In the genomic region with DNA sequence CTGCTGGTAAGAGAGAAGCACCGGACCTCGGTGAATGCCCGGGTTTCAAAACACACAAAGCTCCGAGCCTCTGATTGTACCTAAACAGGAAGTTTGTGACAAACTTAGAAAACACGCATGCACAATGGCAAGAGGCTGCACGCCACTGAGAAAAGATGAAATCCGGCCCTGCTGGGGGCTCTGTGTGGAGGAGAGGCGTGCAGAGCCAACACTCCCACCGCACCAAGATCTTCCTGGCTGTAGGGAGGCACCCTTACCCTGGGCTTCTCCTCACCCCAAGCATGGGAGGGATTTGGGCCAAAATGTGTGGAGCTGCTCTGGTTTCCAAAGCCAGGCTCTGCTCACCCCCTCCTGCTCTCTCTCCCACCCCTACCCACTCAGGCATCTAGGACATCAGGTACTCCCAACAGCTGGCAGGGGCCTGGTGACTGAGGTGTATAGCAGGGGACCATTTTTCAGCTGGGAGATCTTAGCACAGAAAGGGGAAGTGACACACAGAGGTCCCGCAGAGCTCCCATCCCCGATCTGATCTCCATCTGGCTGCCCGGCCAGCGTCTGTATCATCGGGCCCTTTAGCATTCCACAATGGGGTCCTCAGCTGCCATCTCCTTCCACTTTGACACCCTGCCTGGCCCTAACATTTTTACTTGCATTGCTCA, we compare ENCODE assay signal across 8 cellular contexts.
A peak's percentile ranks its signal among the peaks of the same experiment; 100 is the strongest.
DNase-seq lines count a peak whose midpoint lies in the region; ATAC-seq, FAIRE-seq and TF ChIP-seq lines count a peak whose summit lies in the region.

No MANE protein-coding gene starts in this region.

- no peaks in the 10 kb centered on the region for H4K20me1 ChIP-seq in MM.1S (ENCODE audit: insufficient read depth, low read length)
- no peaks in the 10 kb centered on the region; the same call in 1 of the 2 replicates for H4K20me1 ChIP-seq in K562 (replicated peaks; ENCODE audit: control insufficient read depth, insufficient read depth, low read length)
- H4K20me1 ChIP-seq in mammary epithelial cell (ENCODE audit: insufficient read depth, low read length): no peaks in the 10 kb centered on the region
- H4K20me1 ChIP-seq in osteoblast (ENCODE audit: insufficient read depth, low read length): peaks cover 28% of the 10 kb centered on the region

- CTCF ChIA-PET in K562 (lab: Yijun Ruan, JAX; ENCODE audit: low intra/inter-chr PET ratio) (interaction anchor here (0.9 kb wide), 1 partner anchor 181 kb away, joined by 3 read pairs; no protein-coding TSS in a partner anchor), mammary epithelial cell (lab: Charles Lee; ENCODE audit: low non-redundant PET) (no interaction called here)

- dilution Hi-C loops in mammary epithelial cell (cut with HindIII; ENCODE audit: low sequenced_read_pairs): no loop called here

- peaks cover 25% of the 10 kb centered on the region for H3F3A ChIP-seq in MM.1S (ENCODE audit: insufficient read depth, low read length)

- no peak for TF ChIP-seq RAD21 in K562 (CRISPR knock-in tag; conservative IDR thresholded peaks at IDR 0.05 in 1 of 2, IDR thresholded peaks at IDR 0.05 in 1 of 2)

- no peak for TF ChIP-seq POLR2A in K562 (conservative IDR thresholded peaks at IDR 0.05)

- peak; percentile 54; the same call in 2 of the 3 replicates for ATAC-seq in K562
- ATAC-seq in HG03196 (IDR thresholded peaks at IDR 0.05; ENCODE audit: unreplicated experiment): no peak

- H3K27ac ChIP-seq in MM.1S (ENCODE audit: low read length): peak overlapping the region; percentile 96
- no peak overlapping the region for H3K27ac ChIP-seq in K562 (ENCODE audit: extremely low read depth, low read depth, low read length)
- H3K27ac ChIP-seq in small intestine (ENCODE audit: low read depth in 1 of 2, low read length in 1 of 2): peak overlapping the region; percentile 79 to 92
- no peak overlapping the region for H3K27ac ChIP-seq in mammary epithelial cell (ENCODE audit: insufficient read depth, low read depth, low read length)
- H3K27ac ChIP-seq in osteoblast (ENCODE audit: low read depth, low read length): no peak overlapping the region

- no peaks in the 10 kb centered on the region for H3K36me3 ChIP-seq in MM.1S (replicated peaks; ENCODE audit: insufficient read depth, low read length)
- H3K36me3 ChIP-seq in K562 (ENCODE audit: control insufficient read depth, insufficient read depth, low read length): no peaks in the 10 kb centered on the region
- H3K36me3 ChIP-seq in small intestine (ENCODE audit: control insufficient read depth in 2 of 2, insufficient read depth in 2 of 2, low read length in 2 of 2): no peaks in the 10 kb centered on the region
- no peaks in the 10 kb centered on the region for H3K36me3 ChIP-seq in mammary epithelial cell (ENCODE audit: insufficient read depth, low read length)
- H3K36me3 ChIP-seq in osteoblast (ENCODE audit: insufficient read depth, low read length): no peaks in the 10 kb centered on the region

- FAIRE-seq in K562 (lab: Jason Lieb, UNC) (no peak), small intestine (lab: Jason Lieb, UNC) (no peak)

- in situ Hi-C loops in K562 (cut with MboI) (no loop called here), mammary epithelial cell (cut with MboI; ENCODE audit: low sequenced_read_pairs in 2 of 2) (no loop called here)

- H3K9me3 ChIP-seq in MM.1S (replicated peaks; ENCODE audit: insufficient read depth, low read length): no peaks in the 10 kb centered on the region
- no peaks in the 10 kb centered on the region for H3K9me3 ChIP-seq in K562 (replicated peaks; ENCODE audit: control insufficient read depth, insufficient read depth, low read depth, low read length)
- no peaks in the 10 kb centered on the region for H3K9me3 ChIP-seq in small intestine (ENCODE audit: control insufficient read depth, low read depth)
- H3K9me3 ChIP-seq in mammary epithelial cell (replicated peaks; ENCODE audit: insufficient read depth, low read length): no peaks in the 10 kb centered on the region
- no peaks in the 10 kb centered on the region for H3K9me3 ChIP-seq in osteoblast (ENCODE audit: low read depth, low read length)

- no peak for TF ChIP-seq EP300 in K562 (IDR thresholded peaks at IDR 0.05; ENCODE audit: low read length)

- H3K9ac ChIP-seq in MM.1S (ENCODE audit: low read length) (peak overlapping the region; percentile 57), K562 (ENCODE audit: insufficient read depth in 1 of 2, low read depth in 2 of 2, low read length in 2 of 2) (no peak overlapping the region; a peak in 1 of 4 replicates), mammary epithelial cell (ENCODE audit: insufficient read depth, low read length) (no peak overlapping the region)

- H3K79me2 ChIP-seq in MM.1S (ENCODE audit: low read length): peaks cover 25% of the 10 kb centered on the region
- H3K79me2 ChIP-seq in K562 (ENCODE audit: control insufficient read depth, insufficient read depth, low read length): no peaks in the 10 kb centered on the region
- H3K79me2 ChIP-seq in mammary epithelial cell (ENCODE audit: insufficient read depth, low read length): no peaks in the 10 kb centered on the region
- H3K79me2 ChIP-seq in osteoblast (ENCODE audit: insufficient read depth, low read length): peaks cover 29% of the 10 kb centered on the region

- H3K27me3 ChIP-seq in MM.1S (replicated peaks; ENCODE audit: insufficient read depth, low read length) (no peaks in the 10 kb centered on the region), K562 (ENCODE audit: control insufficient read depth in 2 of 2, insufficient read depth in 2 of 2, low read length in 2 of 2) (peaks cover 15 to 52% of the 10 kb centered on the region in 2 experiments), small intestine (ENCODE audit: control insufficient read depth in 2 of 2, insufficient read depth in 2 of 2, low read length in 2 of 2) (no peaks in the 10 kb centered on the region), mammary epithelial cell (ENCODE audit: insufficient read depth, low read length) (no peaks in the 10 kb centered on the region), osteoblast (ENCODE audit: insufficient read depth, low read length) (no peaks in the 10 kb centered on the region)

- H3K9me2 ChIP-seq in MM.1S (replicated peaks; ENCODE audit: insufficient read depth, low read length): no peaks in the 10 kb centered on the region

- intact Hi-C loops in K562 (cut with micrococcal nuclease) (no loop called here), mammary epithelial cell (cut with micrococcal nuclease) (no loop called here)

- H3K4me3 ChIP-seq in MM.1S (ENCODE audit: low read length): peak overlapping the region; percentile 33
- no peak overlapping the region for H3K4me3 ChIP-seq in K562
- no peak overlapping the region for H3K4me3 ChIP-seq in small intestine (ENCODE audit: low read depth in 1 of 2, low read length in 2 of 2)
- H3K4me3 ChIP-seq in mammary epithelial cell (replicated peaks in 1 of 3; ENCODE audit: insufficient read depth in 1 of 3, low read depth in 2 of 3, low read length in 3 of 3): no peak overlapping the region
- no peak overlapping the region for H3K4me3 ChIP-seq in osteoblast (ENCODE audit: insufficient read depth, low read length)

- DNase-seq in EH (ENCODE audit: low read depth) (peak; percentile 6), GM20000 (ENCODE audit: low spot score) (peak; percentile 68), MM.1S (peak; percentile 75), K562 (ENCODE audit: extremely low read depth in 1 of 4, low spot score in 3 of 4) (peak in 3 of 4 experiments; percentile 19 to 46 (median 31)), small intestine (peak; percentile 20), mammary epithelial cell (no peak), osteoblast (ENCODE audit: insufficient read length, low spot score, missing footprints) (no peak)

- H2AFZ ChIP-seq in MM.1S (ENCODE audit: low read length): peak overlapping the region; percentile 54
- H2AFZ ChIP-seq in K562 (ENCODE audit: low read depth, low read length): no peak overlapping the region
- H2AFZ ChIP-seq in mammary epithelial cell (ENCODE audit: low read depth, low read length): no peak overlapping the region
- H2AFZ ChIP-seq in osteoblast (ENCODE audit: low read length): no peak overlapping the region

- 3% methylated on average over 14 of the region's 14 CpGs for WGBS in K562 (ENCODE audit: insufficient coverage, low coverage, missing lambda C conversion rate)
- 45 to 82% (median 57%) methylated on average over 14 of the region's 14 CpGs for WGBS in small intestine, 3 donors
- 99% methylated on average over 13 of the region's 14 CpGs for whole genome bisulfite sequencing in mammary epithelial cell (ENCODE audit: low coverage, missing lambda C conversion rate)

- no peaks in the 10 kb centered on the region for H3K9me1 ChIP-seq in K562 (ENCODE audit: control insufficient read depth, insufficient read depth, low read length)

- no peak for TF ChIP-seq CTCF in GM20000 (IDR thresholded peaks at IDR 0.05; ENCODE audit: extremely low read depth, missing control alignments)
- no peak for TF ChIP-seq CTCF in MM.1S (IDR thresholded peaks at IDR 0.05; ENCODE audit: low read length)
- no peak for TF ChIP-seq CTCF in K562 (IDR thresholded peaks at IDR 0.05 in 2 of 3, conservative IDR thresholded peaks at IDR 0.05 in 1 of 3; ENCODE audit: insufficient read depth in 2 of 3, low read depth in 1 of 3, low read length in 3 of 3)
- TF ChIP-seq CTCF in mammary epithelial cell (conservative IDR thresholded peaks at IDR 0.05 in 1 of 2, IDR thresholded peaks at IDR 0.05 in 1 of 2; ENCODE audit: extremely low read depth in 1 of 2, insufficient read depth in 1 of 2, low read depth in 1 of 2, low read length in 2 of 2): no peak
- no peak for TF ChIP-seq CTCF in osteoblast (IDR thresholded peaks at IDR 0.05; ENCODE audit: extremely low read depth, low read depth, low read length)

- BruUV-seq in K562 (replicated peaks; lab: Mats Ljungman, UMichigan): no TSS peak
- no TSS peak for BruUV-seq in mammary epithelial cell (replicated peaks; lab: Mats Ljungman, UMichigan)

- POLR2A ChIA-PET in K562 (lab: Yijun Ruan, JAX): interaction anchor here (1.1 to 1.2 kb wide), 2 partner anchors 14 to 25 kb away, joined by 4 read pairs; no protein-coding TSS in a partner anchor

- peak overlapping the region; percentile 72 for H3K4me2 ChIP-seq in MM.1S (ENCODE audit: low read depth, low read length)
- no peak overlapping the region for H3K4me2 ChIP-seq in K562 (ENCODE audit: insufficient read depth, low read length)
- H3K4me2 ChIP-seq in mammary epithelial cell (ENCODE audit: insufficient read depth, low read depth, low read length): no peak overlapping the region
- no peak overlapping the region for H3K4me2 ChIP-seq in osteoblast (ENCODE audit: insufficient read depth, low read length)

- peaks cover 48% of the 10 kb centered on the region for H3K4me1 ChIP-seq in MM.1S (ENCODE audit: low read length)
- peaks cover 0 to 4% of the 10 kb centered on the region in 2 experiments; a peak in 1 of 5 replicates for H3K4me1 ChIP-seq in K562 (replicated peaks in 1 of 2; ENCODE audit: control insufficient read depth in 2 of 2, insufficient read depth in 2 of 2, low read length in 2 of 2)
- no peaks in the 10 kb centered on the region for H3K4me1 ChIP-seq in small intestine (ENCODE audit: control insufficient read depth in 2 of 2, insufficient read depth in 1 of 2, low read depth in 1 of 2, low read length in 1 of 2)
- H3K4me1 ChIP-seq in mammary epithelial cell (ENCODE audit: insufficient read depth, low read length): no peaks in the 10 kb centered on the region
- H3K4me1 ChIP-seq in osteoblast (ENCODE audit: insufficient read depth, low read length): no peaks in the 10 kb centered on the region

Comparison
In these comparisons a context has a peak if more than half of its experiments do, and no peak if none do; other contexts are left out.
1. DNase-seq: peak in EH (single experiment), GM20000 (single experiment), MM.1S (single experiment), K562 (3 of 4) and small intestine (single experiment); none in mammary epithelial cell (single experiment) and osteoblast (single experiment).
2. H3K27ac ChIP-seq: peak in MM.1S (single experiment) and small intestine (2 of 2); none in K562 (single experiment), mammary epithelial cell (single experiment) and osteoblast (single experiment).